ENCODE assay signal across 23 cellular contexts in genomic region chr9:117622347-117622746, GRCh38.
A peak's percentile ranks its signal among the peaks of the same experiment; 100 is the strongest.
DNase-seq lines count a peak whose midpoint lies in the region; ATAC-seq, FAIRE-seq and TF ChIP-seq lines count a peak whose summit lies in the region.
"Had no signal": no experiment of that assay in that cellular context is flagged by ENCODE, and none has a peak within 500 bp of the region (broad histone marks: within the 10 kb centered on the region; RNA-seq: fewer than 3 reads in every experiment).

No MANE protein-coding gene starts in this region.

- H3K36me3 ChIP-seq in MM.1S (replicated peaks; ENCODE audit: insufficient read depth, low read length): no peaks in the 10 kb centered on the region
- H3K36me3 ChIP-seq: ascending aorta, thyroid gland had no signal

- POLR2A ChIA-PET in WTC11 (lab: Charles Lee): no interaction called here
- POLR2A ChIA-PET in activated CD4-positive, alpha-beta memory T cell treated with anti-CD3 and anti-CD28 coated beads for 36 hours (lab: Charles Lee): no interaction called here

- FAIRE-seq in urothelium cell line (lab: Jason Lieb, UNC): no peak
- FAIRE-seq in GM19239 (lab: Jason Lieb, UNC): no peak

- no peak overlapping the region for H3K27ac ChIP-seq in C4-2B
- H3K27ac ChIP-seq in MM.1S (ENCODE audit: low read length): no peak overlapping the region
- H3K27ac ChIP-seq: ascending aorta, thyroid gland had no signal

- no peaks in the 10 kb centered on the region; the same call in 1 of the 2 replicates for H3K27me3 Mint-ChIP-seq in WTC11 (ENCODE audit: low read depth)
- no peaks in the 10 kb centered on the region for H3K27me3 Mint-ChIP-seq in neural crest cell (ENCODE audit: low read depth)
- H3K27me3 Mint-ChIP-seq in activated CD4-positive, alpha-beta memory T cell treated with anti-CD3 and anti-CD28 coated beads for 36 hours: no peaks in the 10 kb centered on the region
- H3K27me3 Mint-ChIP-seq: activated CD4-positive, alpha-beta T cell treated with anti-CD3 and anti-CD28 coated beads for 36 hours had no signal

- CTCF ChIA-PET in WTC11 (lab: Charles Lee): interaction anchor here (0.8 to 1.6 kb wide), 6 partner anchors 13 to 158 kb away, joined by 3 to 7 read pairs (median 4); no protein-coding TSS in a partner anchor
- CTCF ChIA-PET in activated CD4-positive, alpha-beta memory T cell treated with anti-CD3 and anti-CD28 coated beads for 36 hours (lab: Charles Lee): interaction anchor here (1.1 kb wide), 1 partner anchor 160 kb away, joined by 3 read pairs; no protein-coding TSS in a partner anchor

- no peaks in the 10 kb centered on the region for H3K79me2 ChIP-seq in MM.1S (ENCODE audit: low read length)

- intact Hi-C loops in activated CD4-positive, alpha-beta memory T cell treated with anti-CD3 and anti-CD28 coated beads for 36 hours (cut with micrococcal nuclease): no loop called here

- DNase-seq in MM.1S (no peak), WTC11 (ENCODE audit: low spot score) (no peak), neural crest cell (ENCODE audit: low read depth, low spot score) (no peak), urothelium cell line (ENCODE audit: low spot score) (no peak), GM19239 (ENCODE audit: insufficient read length, low spot score) (no peak)
- no peak for DNase-seq in activated CD4-positive, alpha-beta memory T cell treated with anti-CD3 and anti-CD28 coated beads for 36 hours
- DNase-seq: activated CD4-positive, alpha-beta T cell treated with anti-CD3 and anti-CD28 coated beads for 36 hours; Caco-2; effector memory CD4-positive, alpha-beta T cell; glutamatergic neuron; NCI-H2171 treated with DMSO at 0.1 percent for 48 hours; NCI-H526 treated with DMSO at 0.1 percent for 48 hours; posterior cingulate gyrus; stimulated activated CD4-positive, alpha-beta T cell treated with anti-CD3 and anti-CD28 coated beads, Interleukin-2, amount 100 ng/mL, for 48 hours; stimulated activated naive CD4-positive, alpha-beta T cell treated with Interleukin-2 at 50 U/mL for 16 hours; thyroid gland had no signal

- H4K20me1 ChIP-seq in MM.1S (ENCODE audit: insufficient read depth, low read length): no peaks in the 10 kb centered on the region

- H3K9ac ChIP-seq in MM.1S (ENCODE audit: low read length): no peak overlapping the region

- no peaks in the 10 kb centered on the region for H3K4me1 ChIP-seq in MM.1S (ENCODE audit: low read length)
- H3K4me1 ChIP-seq: ascending aorta, Caco-2, thyroid gland had no signal

- peak; percentile 56 for ATAC-seq in WTC11
- no peak for ATAC-seq in GM18511 (IDR thresholded peaks at IDR 0.05; ENCODE audit: unreplicated experiment)
- ATAC-seq: activated CD4-positive, alpha-beta T cell treated with anti-CD3 and anti-CD28 coated beads for 36 hours; activated naive CD4-positive, alpha-beta T cell treated with anti-CD3 and anti-CD28 coated beads, Interleukin-2, amount 50 U/mL, for 72 hours had no signal

- H3K9me2 ChIP-seq in MM.1S (replicated peaks; ENCODE audit: insufficient read depth, low read length): no peaks in the 10 kb centered on the region

- H3F3A ChIP-seq in MM.1S (ENCODE audit: insufficient read depth, low read length): no peaks in the 10 kb centered on the region

- H3K27me3 ChIP-seq in MM.1S (replicated peaks; ENCODE audit: insufficient read depth, low read length): no peaks in the 10 kb centered on the region
- H3K27me3 ChIP-seq: ascending aorta, thyroid gland had no signal

- no peak overlapping the region for H3K4me3 ChIP-seq in MM.1S (ENCODE audit: low read length)
- H3K4me3 ChIP-seq: ascending aorta, thyroid gland had no signal

- peaks cover 31% of the 10 kb centered on the region for H3K9me3 Mint-ChIP-seq in WTC11
- peaks cover 10% of the 10 kb centered on the region for H3K9me3 Mint-ChIP-seq in neural crest cell
- H3K9me3 Mint-ChIP-seq in activated CD4-positive, alpha-beta memory T cell treated with anti-CD3 and anti-CD28 coated beads for 36 hours: peaks cover 19% of the 10 kb centered on the region

- TF ChIP-seq CTCF in C4-2B (conservative IDR thresholded peaks at IDR 0.05) (peak; percentile 13), MM.1S (IDR thresholded peaks at IDR 0.05; ENCODE audit: low read length) (peak; percentile 29), WTC11 (IDR thresholded peaks at IDR 0.05) (no peak), neural crest cell (conservative IDR thresholded peaks at IDR 0.05) (peak; percentile 18)

- H3K9me3 ChIP-seq in MM.1S (replicated peaks; ENCODE audit: insufficient read depth, low read length): no peaks in the 10 kb centered on the region
- H3K9me3 ChIP-seq: thyroid gland had no signal

- H3K4me1 Mint-ChIP-seq in WTC11 (peaks cover 6% of the 10 kb centered on the region), neural crest cell (no peaks in the 10 kb centered on the region)
- H3K4me1 Mint-ChIP-seq in activated CD4-positive, alpha-beta memory T cell treated with anti-CD3 and anti-CD28 coated beads for 36 hours (ENCODE audit: low read depth): no peaks in the 10 kb centered on the region
- H3K4me1 Mint-ChIP-seq: activated CD4-positive, alpha-beta T cell treated with anti-CD3 and anti-CD28 coated beads for 36 hours; central memory CD8-positive, alpha-beta T cell; nephron had no signal

- H3K4me3 Mint-ChIP-seq in WTC11: no peak overlapping the region
- H3K4me3 Mint-ChIP-seq in neural crest cell: no peak overlapping the region
- H3K4me3 Mint-ChIP-seq in activated CD4-positive, alpha-beta memory T cell treated with anti-CD3 and anti-CD28 coated beads for 36 hours: no peak overlapping the region
- H3K4me3 Mint-ChIP-seq: activated CD4-positive, alpha-beta T cell treated with anti-CD3 and anti-CD28 coated beads for 36 hours; activated T-helper 1 cell treated with anti-CD3 and anti-CD28 coated beads, Interleukin-12 subunit alpha, Interleukin-12 subunit beta, Interleukin-2, Interleukin-4 antibody, amounts not matched to agents 30 ng/mL and 10 ng/mL and 1 ng/mL, durations not matched to agents 14 hours and 24 hours and 36 hours; central memory CD8-positive, alpha-beta T cell; nephron had no signal

- H3K27ac Mint-ChIP-seq in WTC11: no peak overlapping the region
- H3K27ac Mint-ChIP-seq in neural crest cell (ENCODE audit: unreplicated experiment): no peak overlapping the region
- H3K27ac Mint-ChIP-seq in activated CD4-positive, alpha-beta memory T cell treated with anti-CD3 and anti-CD28 coated beads for 36 hours: no peak overlapping the region
- H3K27ac Mint-ChIP-seq: activated CD4-positive, alpha-beta T cell treated with anti-CD3 and anti-CD28 coated beads for 36 hours; activated naive CD4-positive, alpha-beta T cell treated with anti-CD3 and anti-CD28 coated beads, Interleukin-2, amount 50 U/mL, for 72 hours; activated T-helper 1 cell treated with anti-CD3 and anti-CD28 coated beads, Interleukin-12 subunit alpha, Interleukin-12 subunit beta, Interleukin-2, Interleukin-4 antibody, amounts not matched to agents 30 ng/mL and 10 ng/mL and 1 ng/mL, durations not matched to agents 14 hours and 24 hours and 36 hours; nephron had no signal

- no peak overlapping the region for H2AFZ ChIP-seq in MM.1S (ENCODE audit: low read length)

- H3K36me3 Mint-ChIP-seq in WTC11 (peaks cover 21% of the 10 kb centered on the region), neural crest cell (ENCODE audit: low read depth) (no peaks in the 10 kb centered on the region)
- H3K36me3 Mint-ChIP-seq in activated CD4-positive, alpha-beta memory T cell treated with anti-CD3 and anti-CD28 coated beads for 36 hours: no peaks in the 10 kb centered on the region

- H3K4me2 ChIP-seq in MM.1S (ENCODE audit: low read depth, low read length): no peak overlapping the region

TF ChIP-seq in WTC11, 78 proteins besides CTCF, POLR2A, EP300 and RAD21:
- TF ChIP-seq FOXP1 (CRISPR knock-in tag; IDR thresholded peaks at IDR 0.05; ENCODE audit: borderline replicate concordance) (no peak), SMAD4 (CRISPR knock-in tag; IDR thresholded peaks at IDR 0.05) (no peak), E2F4 (CRISPR knock-in tag; IDR thresholded peaks at IDR 0.05; ENCODE audit: borderline replicate concordance, low read depth) (no peak), NFATC4 (CRISPR knock-in tag; IDR thresholded peaks at IDR 0.05) (no peak), NFE2L1 (CRISPR knock-in tag; IDR thresholded peaks at IDR 0.05) (no peak)
